7 cellular contexts compared by ENCODE assay signal in the genomic region with DNA sequence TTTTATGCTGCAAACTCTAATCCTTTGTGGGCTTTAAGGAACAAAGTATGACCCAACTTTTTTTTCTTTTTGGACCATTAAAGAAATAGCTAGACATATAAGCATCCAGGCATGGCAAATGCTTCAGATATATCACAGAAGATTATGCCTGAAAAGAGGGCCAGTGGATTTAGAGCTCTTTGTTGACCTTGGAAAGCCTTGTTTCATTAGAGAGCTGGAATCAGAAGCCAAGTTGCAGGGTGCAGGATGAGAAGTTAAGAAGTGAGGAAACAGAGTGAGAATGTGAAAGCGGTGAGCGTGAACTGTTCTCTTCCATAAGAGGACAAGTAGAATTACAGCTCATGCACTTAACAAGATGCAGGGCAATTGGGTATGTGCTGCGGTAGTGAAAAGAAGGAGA.
"Had no signal": no experiment of that assay in that cellular context is flagged by ENCODE, and none has a peak within 500 bp of the region (broad histone marks: within the 10 kb centered on the region; RNA-seq: fewer than 3 reads in every experiment).

No MANE protein-coding gene starts in this region.

- H3K4me3 ChIP-seq: GM23248, HAP-1 had no signal

- ATAC-seq: HCT116 had no signal

- H3K27ac ChIP-seq: GM23248 had no signal

- H3K36me3 ChIP-seq: HAP-1 had no signal

- DNase-seq: GM23248, GOT3, H7, HFFc6, KBM-7 had no signal

- H2AFZ ChIP-seq: GM23248 had no signal

- H3K4me1 ChIP-seq: HAP-1 had no signal

- H3K9ac ChIP-seq: GM23248 had no signal
